ENCODE assay signal across 20 cellular contexts in the genomic region with DNA sequence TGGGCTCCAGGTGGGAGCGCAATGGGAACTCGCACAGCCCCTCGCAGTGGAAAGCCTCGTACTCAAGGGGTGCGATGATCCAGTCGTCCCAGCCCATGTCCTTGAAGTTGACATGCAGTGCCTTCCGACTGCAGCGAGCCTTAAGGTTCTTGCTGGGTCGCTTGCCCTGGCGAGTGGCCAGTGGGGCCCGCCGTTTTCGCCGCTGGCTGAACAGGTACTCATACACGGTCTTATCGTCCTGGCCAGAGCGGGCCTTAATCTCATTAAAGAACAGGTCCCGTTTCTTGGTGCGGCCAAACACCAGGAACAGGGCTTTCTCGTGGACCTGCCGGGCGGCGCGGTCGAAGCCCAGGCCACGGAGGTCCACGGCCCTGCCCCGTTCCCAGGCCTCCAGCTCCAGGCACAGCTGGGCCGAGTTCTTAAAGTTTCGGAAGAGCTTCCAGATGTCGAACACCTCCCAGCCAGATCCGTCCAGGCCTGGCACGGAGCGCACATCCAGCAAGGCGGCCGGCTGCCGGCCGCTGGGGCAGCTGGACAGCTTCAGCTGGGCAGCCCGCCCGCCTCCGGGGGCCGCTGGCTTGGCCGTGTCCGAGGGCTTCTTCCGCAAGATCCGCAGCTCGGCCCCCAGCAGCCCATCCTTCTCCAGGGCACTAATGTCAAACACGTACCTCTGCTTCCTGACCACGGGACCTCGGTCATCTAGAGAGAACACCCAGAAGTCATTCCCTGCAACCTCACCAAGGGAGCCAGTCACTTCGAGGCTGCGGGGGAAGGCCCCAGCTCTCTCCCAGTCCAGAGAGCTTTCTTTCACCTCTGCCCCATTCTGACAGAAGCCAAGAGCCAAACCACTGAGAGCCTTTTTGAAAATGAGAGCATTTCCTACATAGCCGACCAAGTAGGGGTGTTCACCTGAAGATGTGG. TPM values are rescaled to one million over a fixed set of nuclear protein-coding genes. Genes with fewer than 3 reads are reported as not detected.
A peak's percentile ranks its signal among the peaks of the same experiment; 100 is the strongest.
DNase-seq lines count a peak whose midpoint lies in the region; ATAC-seq and TF ChIP-seq lines count a peak whose summit lies in the region.
"Had no signal": no experiment of that assay in that cellular context is flagged by ENCODE, and none has a peak within 500 bp of the region (broad histone marks: within the 10 kb centered on the region; RNA-seq: fewer than 3 reads in every experiment).

No MANE protein-coding gene starts in this region.

- no peaks in the 10 kb centered on the region for H3K36me3 Mint-ChIP-seq in neural progenitor cell

- ATAC-seq in RWPE2 (ENCODE audit: low read depth): no peak
- no peak for ATAC-seq in HG02759 (IDR thresholded peaks at IDR 0.05; ENCODE audit: unreplicated experiment)
- ATAC-seq: activated CD4-positive, alpha-beta T cell treated with anti-CD3 and anti-CD28 coated beads for 36 hours; activated naive CD8-positive, alpha-beta T cell treated with anti-CD3 and anti-CD28 coated beads, Interleukin-2, amount 50 U/mL, for 24 hours; activated T-helper 17 cell treated with anti-CD3 and anti-CD28 coated beads, Interleukin-2, amount 50 U/mL, for 72 hours; left colon had no signal

- CTCF ChIA-PET in AG04449 (lab: Yijun Ruan, JAX): interaction anchor here (1.0 to 17.2 kb wide), 6 partner anchors 13 to 337 kb away, joined by 3 to 662 read pairs (median 6); no protein-coding TSS in a partner anchor

- no peak overlapping the region for H3K4me3 Mint-ChIP-seq in neural progenitor cell
- H3K4me3 Mint-ChIP-seq: activated CD4-positive, alpha-beta T cell treated with anti-CD3 and anti-CD28 coated beads for 36 hours; activated naive CD8-positive, alpha-beta T cell treated with anti-CD3 and anti-CD28 coated beads, Interleukin-2, amount 50 U/mL, for 24 hours; activated T-helper 17 cell treated with anti-CD3 and anti-CD28 coated beads, Interleukin-2, amount 50 U/mL, for 72 hours had no signal

- H3K4me3 ChIP-seq in AG04449 (ENCODE audit: low read depth, low read length) (peak overlapping the region; percentile 35), RWPE2 (ENCODE audit: severe bottlenecking) (no peak overlapping the region), foreskin fibroblast (ENCODE audit: low read depth in 1 of 2, low read length in 2 of 2) (no peak overlapping the region), neural progenitor cell (no peak overlapping the region)
- H3K4me3 ChIP-seq: suprapubic skin had no signal

- H2AFZ ChIP-seq in neural progenitor cell (replicated peaks): peak overlapping the region; percentile 34

- H4K20me1 ChIP-seq in neural progenitor cell (ENCODE audit: low read depth): no peaks in the 10 kb centered on the region

- TF ChIP-seq CTCF in AG04449 (IDR thresholded peaks at IDR 0.05; ENCODE audit: insufficient read depth, low read length, missing control alignments): no peak
- no peak for TF ChIP-seq CTCF in RWPE2 (IDR thresholded peaks at IDR 0.05; ENCODE audit: poor library complexity, severe bottlenecking)
- TF ChIP-seq CTCF in foreskin fibroblast (IDR thresholded peaks at IDR 0.05; ENCODE audit: low read depth, low read length): no peak
- no peak for TF ChIP-seq CTCF in neural progenitor cell (IDR thresholded peaks at IDR 0.05)

- peaks cover 6% of the 10 kb centered on the region for H3F3A ChIP-seq in neural progenitor cell (ENCODE audit: low read depth)

- peak overlapping the region; percentile 29 for H3K27ac Mint-ChIP-seq in neural progenitor cell
- H3K27ac Mint-ChIP-seq: activated CD4-positive, alpha-beta T cell treated with anti-CD3 and anti-CD28 coated beads for 36 hours; activated naive CD8-positive, alpha-beta T cell treated with anti-CD3 and anti-CD28 coated beads, Interleukin-2, amount 50 U/mL, for 24 hours; activated T-helper 17 cell treated with anti-CD3 and anti-CD28 coated beads, Interleukin-2, amount 50 U/mL, for 72 hours had no signal

- no peak overlapping the region for H3K4me2 ChIP-seq in neural progenitor cell

- DNase-seq in AG04449 (ENCODE audit: low read depth, low spot score): no peak
- peak; percentile 85 for DNase-seq in RWPE2 (ENCODE audit: low spot score)
- peak; percentile 62 to 71 for DNase-seq in foreskin fibroblast
- no peak for DNase-seq in neural progenitor cell (ENCODE audit: low spot score)
- no peak for DNase-seq in COR-L47 (lab: John Stamatoyannopoulos, UW)
- no peak for DNase-seq in effector CD4-positive, alpha-beta T cell
- DNase-seq in NK-92 (lab: John Stamatoyannopoulos, UW; ENCODE audit: unreplicated experiment): no peak
- DNase-seq: activated CD4-positive, alpha-beta T cell treated with anti-CD3 and anti-CD28 coated beads for 36 hours; activated naive CD8-positive, alpha-beta T cell treated with anti-CD3 and anti-CD28 coated beads, Interleukin-2, amount 50 U/mL, for 24 hours; cortex of kidney; left colon; MV-4-11; NCI-H187 treated with DMSO at 0.1 percent for 48 hours; NCI-H748 treated with DMSO at 0.1 percent for 48 hours; OCI-M1 had no signal

- H3K27me3 ChIP-seq in RWPE2 (ENCODE audit: insufficient read depth, poor library complexity, severe bottlenecking): no peaks in the 10 kb centered on the region
- no peaks in the 10 kb centered on the region for H3K27me3 ChIP-seq in neural progenitor cell
- H3K27me3 ChIP-seq: suprapubic skin had no signal

- peaks cover 5% of the 10 kb centered on the region for H3K27me3 Mint-ChIP-seq in neural progenitor cell (ENCODE audit: insufficient read depth, low read depth)
- H3K27me3 Mint-ChIP-seq: activated CD4-positive, alpha-beta T cell treated with anti-CD3 and anti-CD28 coated beads for 36 hours; activated naive CD8-positive, alpha-beta T cell treated with anti-CD3 and anti-CD28 coated beads, Interleukin-2, amount 50 U/mL, for 24 hours; activated T-helper 17 cell treated with anti-CD3 and anti-CD28 coated beads, Interleukin-2, amount 50 U/mL, for 72 hours had no signal

- H3K4me1 Mint-ChIP-seq in neural progenitor cell: peaks cover 37% of the 10 kb centered on the region
- H3K4me1 Mint-ChIP-seq: activated naive CD8-positive, alpha-beta T cell treated with anti-CD3 and anti-CD28 coated beads, Interleukin-2, amount 50 U/mL, for 24 hours had no signal

- H3K79me2 ChIP-seq in neural progenitor cell (ENCODE audit: low read depth): no peaks in the 10 kb centered on the region

- H3K9me3 Mint-ChIP-seq in neural progenitor cell: no peaks in the 10 kb centered on the region
- H3K9me3 Mint-ChIP-seq: activated naive CD8-positive, alpha-beta T cell treated with anti-CD3 and anti-CD28 coated beads, Interleukin-2, amount 50 U/mL, for 24 hours; activated T-helper 17 cell treated with anti-CD3 and anti-CD28 coated beads, Interleukin-2, amount 50 U/mL, for 72 hours had no signal

- H3K9ac ChIP-seq in neural progenitor cell: no peak overlapping the region

- H3K27ac ChIP-seq in RWPE2 (ENCODE audit: poor library complexity, severe bottlenecking) (no peak overlapping the region), neural progenitor cell (no peak overlapping the region)
- H3K27ac ChIP-seq: suprapubic skin had no signal

- no peaks in the 10 kb centered on the region for H3K36me3 ChIP-seq in RWPE2 (ENCODE audit: low read depth)
- H3K36me3 ChIP-seq in neural progenitor cell: no peaks in the 10 kb centered on the region
- H3K36me3 ChIP-seq: suprapubic skin had no signal

- POLR2A ChIA-PET in AG04449 (lab: Yijun Ruan, JAX): no interaction called here

- no peaks in the 10 kb centered on the region for H3K9me3 ChIP-seq in RWPE2 (ENCODE audit: severe bottlenecking)
- no peaks in the 10 kb centered on the region for H3K9me3 ChIP-seq in neural progenitor cell (ENCODE audit: low read depth)
- H3K9me3 ChIP-seq: suprapubic skin had no signal

- H3K4me1 ChIP-seq in RWPE2 (ENCODE audit: insufficient read depth, poor library complexity, severe bottlenecking) (no peaks in the 10 kb centered on the region), neural progenitor cell (peaks cover 50% of the 10 kb centered on the region)

RNA-seq across cellular contexts. Expression of gene GDF5, which starts 3.7 kb away (rescaled TPM):
- total RNA-seq in neural progenitor cell (ENCODE audit: low replicate concordance): 0.28 and 0.43 TPM in 2 replicates
- total RNA-seq: A673; activated CD4-positive, alpha-beta T cell treated with anti-CD3 and anti-CD28 coated beads for 36 hours; activated T-helper 17 cell treated with anti-CD3 and anti-CD28 coated beads, Interleukin-2, amount 50 U/mL, for 72 hours; mononuclear cell; suprapubic skin had no signal

RNA-seq across cellular contexts. Expression of gene CEP250, which starts 21.1 kb away (rescaled TPM):
- 33.0 and 55.4 TPM in 2 replicates for total RNA-seq in neural progenitor cell (ENCODE audit: low replicate concordance)

RNA-seq across cellular contexts. Expression of gene UQCC1, which starts 22.6 kb away (rescaled TPM):
- total RNA-seq in neural progenitor cell (ENCODE audit: low replicate concordance): 49.4 and 51.6 TPM in 2 replicates

Comparison
In these comparisons a context has a peak if more than half of its experiments do, and no peak if none do; other contexts are left out.
1. DNase-seq: peak in RWPE2 (single experiment) and foreskin fibroblast (2 of 2); none in AG04449 (single experiment), neural progenitor cell (single experiment), COR-L47 (single experiment), effector CD4-positive, alpha-beta T cell (single experiment) and NK-92 (single experiment).